ENCODE assay signal across 29 cellular contexts in genomic region chr11:121180183-121180582, GRCh38.
DNase-seq lines count a peak whose midpoint lies in the region; ATAC-seq and TF ChIP-seq lines count a peak whose summit lies in the region.
"Had no signal": no experiment of that assay in that cellular context is flagged by ENCODE, and none has a peak within 500 bp of the region (broad histone marks: within the 10 kb centered on the region; RNA-seq: fewer than 3 reads in every experiment).

No MANE protein-coding gene starts in this region.

- H3K4me1 ChIP-seq in HEK293 (ENCODE audit: control insufficient read depth, insufficient read depth, low read length) (no peaks in the 10 kb centered on the region), neuronal stem cell (ENCODE audit: control insufficient read depth in 2 of 2, insufficient read depth in 1 of 2, low read depth in 1 of 2, low read length in 2 of 2) (no peaks in the 10 kb centered on the region)
- H3K4me1 ChIP-seq: A549; BE2C; BLaER1; BLaER1 treated with 17β-estradiol and CSF1 and Interleukin-3, amounts not matched to agents 10 nM and 100 nM; Caco-2 had no signal

- H3K36me3 ChIP-seq in HEK293 (ENCODE audit: control insufficient read depth in 2 of 2, insufficient read depth in 1 of 2, low read length in 2 of 2) (no peaks in the 10 kb centered on the region), neuronal stem cell (replicated peaks in 1 of 2; ENCODE audit: control insufficient read depth in 2 of 2, insufficient read depth in 2 of 2, low read length in 2 of 2) (no peaks in the 10 kb centered on the region)
- H3K36me3 ChIP-seq: BE2C, BLaER1 had no signal

- no peak overlapping the region for H4K8ac ChIP-seq in neuronal stem cell (ENCODE audit: low read depth, low read length)

- DNase-seq in neuronal stem cell (ENCODE audit: low spot score): no peak
- no peak for DNase-seq in CD1c-positive myeloid dendritic cell (ENCODE audit: extremely low spot score)
- DNase-seq: 8988T; ACHN; AML-193; BE2C; C1 segment of cervical spinal cord; Caco-2; Calu3; CD4-positive, alpha-beta memory T cell; CD4-positive, alpha-beta T cell; CD4-positive, CD25-positive, alpha-beta regulatory T cell; CD8-positive, alpha-beta memory T cell; CD8-positive, alpha-beta T cell; COR-L47; DMS 273 treated with DMSO at 0.1 percent for 48 hours; DMS153; DMS53; DMS79; DMS79 treated with DMSO at 0.1 percent for 48 hours; DND-41; EL had no signal

- H3K4ac ChIP-seq in neuronal stem cell (ENCODE audit: low read length): no peak overlapping the region

- no peak overlapping the region for H2BK15ac ChIP-seq in neuronal stem cell (ENCODE audit: low read length)

- ATAC-seq in HG03460 (IDR thresholded peaks at IDR 0.05; ENCODE audit: unreplicated experiment): no peak
- ATAC-seq: A549; CD8-positive, alpha-beta T cell had no signal

- H3K14ac ChIP-seq in neuronal stem cell (ENCODE audit: low read length): no peak overlapping the region

- H4K91ac ChIP-seq in neuronal stem cell (ENCODE audit: low read depth, low read length, poor library complexity): no peak overlapping the region

- no peak overlapping the region for H3K23ac ChIP-seq in neuronal stem cell (ENCODE audit: low read depth, low read length, poor library complexity)

- H3K9me3 ChIP-seq in HEK293 (ENCODE audit: control insufficient read depth, insufficient read depth, low read depth, low read length): no peaks in the 10 kb centered on the region
- H3K9me3 ChIP-seq in neuronal stem cell (replicated peaks in 1 of 2; ENCODE audit: control insufficient read depth in 2 of 2, insufficient read depth in 1 of 2, low read depth in 1 of 2, low read length in 2 of 2): peaks cover 3 to 17% of the 10 kb centered on the region in 2 donors
- H3K9me3 ChIP-seq: A549, BE2C had no signal

- H2BK5ac ChIP-seq in neuronal stem cell (ENCODE audit: low read length): no peak overlapping the region

- H3K4me2 ChIP-seq in neuronal stem cell (ENCODE audit: insufficient read depth, low read length, poor library complexity, severe bottlenecking): peak overlapping the region; percentile 11
- H3K4me2 ChIP-seq: A549; BLaER1; BLaER1 treated with 17β-estradiol and CSF1 and Interleukin-3, amounts not matched to agents 10 nM and 100 nM had no signal

- POLR2A ChIA-PET in HEK293 (lab: Yijun Ruan, JAX): no interaction called here

- no peak overlapping the region for H2AK5ac ChIP-seq in neuronal stem cell (ENCODE audit: low read depth, low read length)

- no peaks in the 10 kb centered on the region for H3K79me1 ChIP-seq in neuronal stem cell (ENCODE audit: low read depth, low read length)

- H3K27ac ChIP-seq in HEK293 (ENCODE audit: extremely low read depth, low read depth, low read length) (no peak overlapping the region), neuronal stem cell (replicated peaks; ENCODE audit: low read length) (no peak overlapping the region)
- H3K27ac ChIP-seq: 22Rv1; A549; BLaER1; BLaER1 treated with 17β-estradiol and CSF1 and Interleukin-3, amounts not matched to agents 10 nM and 100 nM; C4-2B had no signal

- H3K9ac ChIP-seq in neuronal stem cell (ENCODE audit: low read depth, low read length, poor library complexity): no peak overlapping the region
- H3K9ac ChIP-seq: BLaER1; BLaER1 treated with 17β-estradiol and CSF1 and Interleukin-3, amounts not matched to agents 10 nM and 100 nM had no signal

- CTCF ChIA-PET in HEK293 (lab: Yijun Ruan, JAX): interaction anchor here (2.7 kb wide), 1 partner anchor 14 kb away, joined by 13 read pairs; no protein-coding TSS in a partner anchor

- H3K4me3 ChIP-seq in HEK293 (ENCODE audit: low read depth, low read length) (no peak overlapping the region), neuronal stem cell (ENCODE audit: low read length in 2 of 2) (no peak overlapping the region)
- H3K4me3 ChIP-seq: A549; BLaER1; BLaER1 treated with 17β-estradiol and CSF1 and Interleukin-3, amounts not matched to agents 10 nM and 100 nM had no signal

- no peaks in the 10 kb centered on the region for H3K27me3 ChIP-seq in neuronal stem cell (ENCODE audit: control insufficient read depth in 3 of 3, insufficient read depth in 3 of 3, low read depth in 1 of 3, low read length in 3 of 3)
- H3K27me3 ChIP-seq: BE2C; BLaER1; BLaER1 treated with 17β-estradiol and CSF1 and Interleukin-3, amounts not matched to agents 10 nM and 100 nM had no signal

- H2AFZ ChIP-seq in neuronal stem cell (ENCODE audit: low read length): no peak overlapping the region

- no peak for TF ChIP-seq CTCF in HEK293 (tag by site-specific recombination; IDR thresholded peaks at IDR 0.05)

- no CpG with 5 or more reads among the region's 1 CpG for WGBS in neuronal stem cell (ENCODE audit: extremely low coverage in 2 of 2, insufficient read length in 2 of 2, insufficient replicate concordance in 1 of 2), 2 donors

- no peak overlapping the region for H2BK120ac ChIP-seq in neuronal stem cell (ENCODE audit: low read depth, low read length)

- H2BK12ac ChIP-seq in neuronal stem cell (ENCODE audit: low read length): no peak overlapping the region

- H3K18ac ChIP-seq in neuronal stem cell (ENCODE audit: low read length): no peak overlapping the region

TF ChIP-seq in HEK293, 187 proteins besides CTCF, POLR2A, EP300 and RAD21:
- TF ChIP-seq ZNF132 (tag by site-specific recombination; IDR thresholded peaks at IDR 0.05; ENCODE audit: borderline replicate concordance) (no peak), ZNF292 (tag by site-specific recombination; IDR thresholded peaks at IDR 0.05; ENCODE audit: borderline replicate concordance, low read depth) (no peak), ZNF473 (tag by site-specific recombination; IDR thresholded peaks at IDR 0.05) (no peak), ZNF394 (tag by site-specific recombination; IDR thresholded peaks at IDR 0.05; ENCODE audit: borderline replicate concordance) (no peak), ZNF280D (tag by site-specific recombination; IDR thresholded peaks at IDR 0.05) (no peak), SETDB1 (IDR thresholded peaks at IDR 0.05; ENCODE audit: insufficient read length, low read length) (peak; percentile 95), GLIS1 (tag by site-specific recombination; IDR thresholded peaks at IDR 0.05) (no peak), ZNF747 (tag by site-specific recombination; IDR thresholded peaks at IDR 0.05) (no peak), ZNF2 (tag by site-specific recombination; IDR thresholded peaks at IDR 0.05) (no peak), TRIM28 (IDR thresholded peaks at IDR 0.05; ENCODE audit: borderline replicate concordance, low read length) (peak; percentile 45), GLIS2 (tag by site-specific recombination; IDR thresholded peaks at IDR 0.05) (no peak), SP7 (tag by site-specific recombination; IDR thresholded peaks at IDR 0.05) (no peak), HOXC10 (CRISPR knock-in tag; IDR thresholded peaks at IDR 0.05) (no peak)
